In genomic region chr22:37609240-37610152, GRCh38 we compare ENCODE assay signal across 6 cellular contexts. TPM values are rescaled to one million over a fixed set of nuclear protein-coding genes. Genes with fewer than 3 reads are reported as not detected.
A peak's percentile ranks its signal among the peaks of the same experiment; 100 is the strongest.
DNase-seq lines count a peak whose midpoint lies in the region; ATAC-seq and TF ChIP-seq lines count a peak whose summit lies in the region.

No MANE protein-coding gene starts in this region.

- H3K9me3 Mint-ChIP-seq in HFFc6, result no peaks in the 10 kb centered on the region

- H3K4me3 Mint-ChIP-seq in HFFc6, result peak overlapping the region; percentile 96

- peak overlapping the region; percentile 100 for H3K27ac ChIP-seq in ACC112 (ENCODE audit: low read depth, low read length)
- peak overlapping the region; percentile 95 for H3K27ac ChIP-seq in caudate nucleus (ENCODE audit: low read depth, low read length)
- peak overlapping the region; percentile 98 for H3K27ac ChIP-seq in neutrophil

- TF ChIP-seq CTCF in HFFc6 (IDR thresholded peaks at IDR 0.05) (no peak), neutrophil (IDR thresholded peaks at IDR 0.05) (no peak)

- H3K27me3 Mint-ChIP-seq in HFFc6 (ENCODE audit: insufficient read depth), result peaks cover 9% of the 10 kb centered on the region

- no peak overlapping the region for H2AFZ ChIP-seq in ACC112 (ENCODE audit: low read length, unreplicated experiment)

- H3K4me1 Mint-ChIP-seq in HFFc6 (ENCODE audit: low read depth), result peaks cover 39% of the 10 kb centered on the region

- H3K79me2 ChIP-seq in ACC112 (ENCODE audit: control insufficient read depth, insufficient read depth, low read length, unreplicated experiment), result peaks cover 12% of the 10 kb centered on the region

- DNase-seq in HFFc6, result no peak
- peak in 3 of 61 donors; percentile 35 to 57 (median 50) for DNase-seq in caudate nucleus (lab: John Stamatoyannopoulos, UW)
- DNase-seq in NCI-H774 (lab: John Stamatoyannopoulos, UW), result no peak
- DNase-seq in left lobe of liver (ENCODE audit: low spot score), result no peak

- ATAC-seq in left lobe of liver, result no peak

- peak overlapping the region; percentile 91 for H3K27ac Mint-ChIP-seq in HFFc6

- H3K36me3 ChIP-seq in ACC112 (ENCODE audit: insufficient read depth, low read length) (no peaks in the 10 kb centered on the region), neutrophil (peaks cover 10% of the 10 kb centered on the region)

- no peaks in the 10 kb centered on the region for H3K27me3 ChIP-seq in ACC112 (ENCODE audit: insufficient read depth, low read length)
- H3K27me3 ChIP-seq in neutrophil, result peaks cover 17% of the 10 kb centered on the region

- no peaks in the 10 kb centered on the region for H3K9me3 ChIP-seq in neutrophil

- H3K4me1 ChIP-seq in ACC112 (ENCODE audit: control insufficient read depth, insufficient read depth, low read length, unreplicated experiment) (no peaks in the 10 kb centered on the region), neutrophil (ENCODE audit: control insufficient read depth in 1 of 2, insufficient read depth in 1 of 2, low read depth in 1 of 2, low read length in 1 of 2) (peaks cover 39 to 47% of the 10 kb centered on the region in 2 experiments)

- H3K36me3 Mint-ChIP-seq in HFFc6 (ENCODE audit: low read depth), result peaks cover 9% of the 10 kb centered on the region; the same call in 1 of the 2 replicates

- H3K4me3 ChIP-seq in ACC112 (ENCODE audit: low read depth, low read length) (peak overlapping the region; percentile 90), neutrophil (ENCODE audit: low read depth in 1 of 2, low read length in 1 of 2) (peak overlapping the region; percentile 82)

RNA-seq across cellular contexts. Expression of gene GGA1, which starts 0.9 kb away (rescaled TPM):
- 10 to 100 TPM; 37.5 to 45.4 (median 41.5) TPM for total RNA-seq in HFFc6 (2021; fragmentation: NEBNext Ultra II Directional; extraction: Animal tissue kit (Norgen Biotek cat#: 25700))
- 27.3 TPM for total RNA-seq in left lobe of liver

RNA-seq across cellular contexts. Expression of gene LGALS2, which starts 29.6 kb away (rescaled TPM):
- not detected for total RNA-seq in HFFc6 (2021; fragmentation: NEBNext Ultra II Directional; extraction: Animal tissue kit (Norgen Biotek cat#: 25700))
- total RNA-seq in left lobe of liver, result 0.65 TPM

RNA-seq across cellular contexts. Expression of gene SH3BP1, which starts 30.0 kb away (rescaled TPM):
- 10 to 100 TPM; 15.9 to 26.3 (median 23.0) TPM for total RNA-seq in HFFc6 (2021; fragmentation: NEBNext Ultra II Directional; extraction: Animal tissue kit (Norgen Biotek cat#: 25700))
- 3.0 TPM for total RNA-seq in left lobe of liver

RNA-seq across cellular contexts. Expression of gene PDXP, which starts 49.0 kb away (rescaled TPM):
- 10 to 100 TPM; 15.3 to 24.5 (median 18.4) TPM for total RNA-seq in HFFc6 (2021; fragmentation: NEBNext Ultra II Directional; extraction: Animal tissue kit (Norgen Biotek cat#: 25700))
- total RNA-seq in left lobe of liver, result 40.9 TPM

RNA-seq across cellular contexts. Expression of gene CDC42EP1, which starts 49.2 kb away (rescaled TPM):
- total RNA-seq in HFFc6 (2021; fragmentation: NEBNext Ultra II Directional; extraction: Animal tissue kit (Norgen Biotek cat#: 25700)), result 100 to 1,000 TPM in 3 of 6 experiments, 10 to 100 TPM in 3; 88.3 to 104 (median 97.2) TPM
- 38.9 TPM for total RNA-seq in left lobe of liver
